Comparison of ENCODE assay signal across 15 cellular contexts in genomic region chr4:7003176-7003878, GRCh38. TPM values are rescaled to one million over a fixed set of nuclear protein-coding genes. Genes with fewer than 3 reads are reported as not detected.
DNase-seq lines count a peak whose midpoint lies in the region; ATAC-seq and TF ChIP-seq lines count a peak whose summit lies in the region.
"Had no signal": no experiment of that assay in that cellular context is flagged by ENCODE, and none has a peak within 500 bp of the region (broad histone marks: within the 10 kb centered on the region; RNA-seq: fewer than 3 reads in every experiment).

No MANE protein-coding gene starts in this region.

- H3K4me2 ChIP-seq in osteoblast (ENCODE audit: insufficient read depth, low read length) (no peak overlapping the region), Karpas-422 (ENCODE audit: low read depth, low read length, poor library complexity, severe bottlenecking) (no peak overlapping the region)

- no peak for DNase-seq in activated naive CD4-positive, alpha-beta T cell treated with anti-CD3 and anti-CD28 coated beads, Interleukin-2, amount 50 U/mL, for 72 hours (ENCODE audit: low spot score in 2 of 2)
- no peak for DNase-seq in activated naive CD4-positive, alpha-beta T cell (lab: John Stamatoyannopoulos, UW)
- DNase-seq in breast epithelium (ENCODE audit: low spot score in 2 of 2) (no peak), osteoblast (ENCODE audit: insufficient read length, low spot score, missing footprints) (peak; percentile 44), foreskin keratinocyte (no peak), Karpas-422 (no peak)
- no peak for DNase-seq in activated CD4-positive, alpha-beta T cell treated with anti-CD3 and anti-CD28 coated beads, Interleukin-2, amount 50 U/mL, for 48 hours
- DNase-seq: DMS153, NCI-H1436 treated with DMSO at 0.1 percent for 48 hours, NCI-H2081, NCI-H345, NCI-H69, SHP77 had no signal

- TF ChIP-seq CTCF in breast epithelium (IDR thresholded peaks at IDR 0.05) (no peak), osteoblast (IDR thresholded peaks at IDR 0.05; ENCODE audit: extremely low read depth, low read depth, low read length) (no peak), foreskin keratinocyte (conservative IDR thresholded peaks at IDR 0.05) (no peak)

- H3K27me3 ChIP-seq in breast epithelium = no peaks in the 10 kb centered on the region
- H3K27me3 ChIP-seq in osteoblast (ENCODE audit: insufficient read depth, low read length) = no peaks in the 10 kb centered on the region
- no peaks in the 10 kb centered on the region for H3K27me3 ChIP-seq in foreskin keratinocyte
- no peaks in the 10 kb centered on the region for H3K27me3 ChIP-seq in Karpas-422 (ENCODE audit: low read length)

- no peak overlapping the region for H2AFZ ChIP-seq in osteoblast (ENCODE audit: low read length)
- no peak overlapping the region for H2AFZ ChIP-seq in Karpas-422 (ENCODE audit: low read length)

- H3K9ac ChIP-seq in Karpas-422 (ENCODE audit: low read length) = no peak overlapping the region

- H4K20me1 ChIP-seq in osteoblast (ENCODE audit: insufficient read depth, low read length) (peaks cover 5% of the 10 kb centered on the region), Karpas-422 (ENCODE audit: insufficient read depth, low read depth, low read length) (no peaks in the 10 kb centered on the region)

- H3K4me3 ChIP-seq in breast epithelium (no peak overlapping the region), osteoblast (ENCODE audit: insufficient read depth, low read length) (no peak overlapping the region), Karpas-422 (ENCODE audit: low read length) (no peak overlapping the region)

- peaks cover 21 to 28% of the 10 kb centered on the region in 2 donors for H3K36me3 Mint-ChIP-seq in activated naive CD4-positive, alpha-beta T cell treated with anti-CD3 and anti-CD28 coated beads, Interleukin-2, amount 50 U/mL, for 72 hours

- H3K79me2 ChIP-seq in osteoblast (ENCODE audit: insufficient read depth, low read length) (no peaks in the 10 kb centered on the region), Karpas-422 (ENCODE audit: low read length) (0 out of 2 replicates have a peak, but pooled peaks cover 7% of the 10 kb centered on the region)

- H3K4me1 ChIP-seq in breast epithelium = peaks cover 0 to 10% of the 10 kb centered on the region in 2 donors
- no peaks in the 10 kb centered on the region for H3K4me1 ChIP-seq in osteoblast (ENCODE audit: insufficient read depth, low read length)
- peaks cover 16% of the 10 kb centered on the region for H3K4me1 ChIP-seq in foreskin keratinocyte
- H3K4me1 ChIP-seq in Karpas-422 (ENCODE audit: low read length) = no peaks in the 10 kb centered on the region

- no peak for ATAC-seq in activated naive CD4-positive, alpha-beta T cell treated with anti-CD3 and anti-CD28 coated beads, Interleukin-2, amount 50 U/mL, for 72 hours
- no peak for ATAC-seq in foreskin keratinocyte
- ATAC-seq: Panc1, SK-N-SH treated with all-trans-retinoic acid at 6 μM for 48 hours had no signal

- H3K9me3 ChIP-seq in breast epithelium = no peaks in the 10 kb centered on the region
- no peaks in the 10 kb centered on the region for H3K9me3 ChIP-seq in osteoblast (ENCODE audit: low read depth, low read length)
- no peaks in the 10 kb centered on the region for H3K9me3 ChIP-seq in Karpas-422 (ENCODE audit: low read length)

- TF ChIP-seq POLR2A in breast epithelium (IDR thresholded peaks at IDR 0.05) = no peak

- H3K27ac ChIP-seq in breast epithelium (peak overlapping the region; percentile 84 to 91), osteoblast (ENCODE audit: low read depth, low read length) (no peak overlapping the region), foreskin keratinocyte (no peak overlapping the region), Karpas-422 (ENCODE audit: low read length) (no peak overlapping the region)

- H3K36me3 ChIP-seq in breast epithelium (peaks cover 5% of the 10 kb centered on the region), osteoblast (ENCODE audit: insufficient read depth, low read length) (peaks cover 44% of the 10 kb centered on the region), Karpas-422 (ENCODE audit: insufficient read depth, low read length) (peaks cover 15% of the 10 kb centered on the region; the same call in 1 of the 2 replicates)

- intact Hi-C loops in breast epithelium (cut with DNase I; ENCODE audit: low total_unique reads) = no loop called here

- H3K9me2 ChIP-seq in Karpas-422 (replicated peaks; ENCODE audit: insufficient read depth, low read length) = no peaks in the 10 kb centered on the region

- no peaks in the 10 kb centered on the region for H3K9me3 Mint-ChIP-seq in activated naive CD4-positive, alpha-beta T cell treated with anti-CD3 and anti-CD28 coated beads, Interleukin-2, amount 50 U/mL, for 72 hours

- peak overlapping the region; percentile 70 to 84 for H3K27ac Mint-ChIP-seq in activated naive CD4-positive, alpha-beta T cell treated with anti-CD3 and anti-CD28 coated beads, Interleukin-2, amount 50 U/mL, for 72 hours

RNA-seq across cellular contexts. Expression of gene TADA2B, which starts 39.8 kb away (rescaled TPM):
- total RNA-seq in activated naive CD4-positive, alpha-beta T cell treated with anti-CD3 and anti-CD28 coated beads, Interleukin-2, amount 50 U/mL, for 72 hours = 10 to 100 TPM; 11.8 to 12.7 TPM
- total RNA-seq in breast epithelium = 10 to 100 TPM; 16.4 to 22.7 (median 17.8) TPM
- total RNA-seq in osteoblast = 12.7 and 13.0 TPM in 2 replicates
- 10.0 and 11.0 TPM in 2 replicates for total RNA-seq in foreskin keratinocyte
- 5.1 and 5.5 TPM in 2 replicates for polyA plus RNA-seq in foreskin keratinocyte
- total RNA-seq in Karpas-422 (2014; rRNA removed; shearing (Covaris generic); ENCODE audit: low replicate concordance) = 12.8 and 23.4 TPM in 2 replicates

Comparison
In these comparisons a context has a peak if more than half of its experiments do, and no peak if none do; other contexts are left out.
1. H3K27ac ChIP-seq: peak in breast epithelium (2 of 2); none in osteoblast (single experiment), foreskin keratinocyte (single experiment) and Karpas-422 (single experiment).